Comparison of ENCODE assay signal across 1 cellular context in the genomic region with DNA sequence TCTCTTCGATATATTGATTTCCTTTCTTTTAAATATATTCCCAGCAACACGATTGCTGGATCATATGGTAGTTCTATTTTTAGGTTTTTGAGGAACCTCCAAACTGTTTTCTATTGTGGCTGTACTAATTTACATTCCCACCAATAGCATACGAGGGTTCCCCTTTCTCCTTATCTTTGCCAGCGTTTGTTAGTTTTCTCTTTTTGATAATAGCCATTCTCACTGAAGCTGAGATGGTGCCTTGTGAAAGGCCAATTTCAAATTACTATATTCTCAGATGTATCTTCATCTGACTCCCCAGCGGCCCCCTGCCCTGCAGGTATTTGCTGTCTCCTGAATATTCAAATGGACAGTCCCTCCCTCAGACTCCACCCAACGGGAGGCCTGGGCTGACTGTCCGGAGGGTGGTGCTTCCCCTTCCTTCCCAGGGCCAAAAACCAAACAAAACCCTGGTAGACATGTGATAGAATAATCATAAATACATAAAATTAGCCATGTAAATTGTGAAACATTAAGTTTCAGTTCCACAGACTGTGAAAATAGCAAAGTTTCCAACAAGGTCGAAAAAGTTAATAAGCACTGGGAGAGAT.
TF ChIP-seq lines count a peak whose summit lies in the region.

No MANE protein-coding gene starts in this region.

TF ChIP-seq in H1, 55 proteins besides CTCF, POLR2A, EP300 and RAD21:
- TF ChIP-seq YY1 (IDR thresholded peaks at IDR 0.05; ENCODE audit: low read depth, low read length): no peak
- no peak for TF ChIP-seq RNF2 (IDR thresholded peaks at IDR 0.05; ENCODE audit: borderline replicate concordance, low read depth, low read length, missing control alignments, poor library complexity, severe bottlenecking)
- TF ChIP-seq, protein P1, sequence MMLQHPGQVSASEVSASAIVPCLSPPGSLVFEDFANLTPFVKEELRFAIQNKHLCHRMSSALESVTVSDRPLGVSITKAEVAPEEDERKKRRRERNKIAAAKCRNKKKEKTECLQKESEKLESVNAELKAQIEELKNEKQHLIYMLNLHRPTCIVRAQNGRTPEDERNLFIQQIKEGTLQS (IDR thresholded peaks at IDR 0.05; ENCODE audit: insufficient read depth, low read depth, low read length): no peak
- TF ChIP-seq SP1 (IDR thresholded peaks at IDR 0.05; ENCODE audit: low read depth, low read length): no peak
- TF ChIP-seq BRCA1 (IDR thresholded peaks at IDR 0.05; ENCODE audit: low read depth, low read length): no peak
- TF ChIP-seq FOSL1 (IDR thresholded peaks at IDR 0.05; ENCODE audit: insufficient read depth, low read depth, low read length): no peak
- TF ChIP-seq TCF12 (IDR thresholded peaks at IDR 0.05; ENCODE audit: low read depth, low read length): no peak
- TF ChIP-seq TEAD4 (IDR thresholded peaks at IDR 0.05; ENCODE audit: low read depth, low read length): 0 out of 2 replicates have a peak, but pooled peaks have one; percentile 20
- TF ChIP-seq POLR2AphosphoS5 (IDR thresholded peaks at IDR 0.05; ENCODE audit: low read depth, low read length): no peak
- no peak for TF ChIP-seq SP4 (IDR thresholded peaks at IDR 0.05; ENCODE audit: low read length)
- no peak for TF ChIP-seq ASH2L (IDR thresholded peaks at IDR 0.05; ENCODE audit: low read length)
- 0 out of 2 replicates have a peak, but pooled peaks have one; percentile 14 for TF ChIP-seq POU5F1 (IDR thresholded peaks at IDR 0.05; ENCODE audit: low read depth, low read length)
- TF ChIP-seq TBP (IDR thresholded peaks at IDR 0.05; ENCODE audit: low read depth, low read length): no peak
